Comparison of ENCODE assay signal across 29 cellular contexts in genomic region chr4:134702374-134702773, GRCh38.
"Had no signal": no experiment of that assay in that cellular context is flagged by ENCODE, and none has a peak within 500 bp of the region (broad histone marks: within the 10 kb centered on the region; RNA-seq: fewer than 3 reads in every experiment).

No MANE protein-coding gene starts in this region.

- H3K4me3 Mint-ChIP-seq: dendritic cell treated with granulocyte-macrophage colony-stimulating factor and Interleukin-4, amounts not matched to agents 40 ng/mL and 50 ng/mL, for 4 days; endodermal cell; mesothelial cell of epicardium; naive thymus-derived CD4-positive, alpha-beta T cell; nephron; stimulated activated naive B cell treated with anti-CD40 and anti-IgM and Interleukin-4, amounts not matched to agents 10 μg/mL and 1 μg/mL and 100 μg/mL, for 72 hours; stimulated activated naive CD8-positive, alpha-beta T cell treated with anti-CD3 and anti-CD28 coated beads, Interleukin-15, Interleukin-2, amounts not matched to agents 100 ng/mL and 50 ng/mL, for 24 hours had no signal

- FAIRE-seq: islet of Langerhans had no signal

- H3K4me2 ChIP-seq: hepatocyte had no signal

- H3K36me3 Mint-ChIP-seq: naive thymus-derived CD4-positive, alpha-beta T cell; stimulated activated naive B cell treated with anti-CD40 and anti-IgM and Interleukin-4, amounts not matched to agents 10 μg/mL and 1 μg/mL and 100 μg/mL, for 72 hours had no signal

- H3K4me1 ChIP-seq: colonic mucosa, esophagus muscularis mucosa, foreskin keratinocyte, gastroesophageal sphincter, heart left ventricle, left lung, psoas muscle, sigmoid colon, spleen, transverse colon, upper lobe of right lung, uterus had no signal

- H3K4me3 ChIP-seq: colonic mucosa, esophagus muscularis mucosa, gastroesophageal sphincter, heart left ventricle, hepatocyte, left lung, ovary, psoas muscle, sigmoid colon, spleen, transverse colon, upper lobe of right lung, uterus had no signal

- H3K27me3 ChIP-seq: colonic mucosa, esophagus muscularis mucosa, foreskin keratinocyte, gastroesophageal sphincter, heart left ventricle, hepatocyte, left lung, ovary, sigmoid colon, spleen, transverse colon, upper lobe of right lung, uterus had no signal

- H3K79me2 ChIP-seq: hepatocyte had no signal

- H3K4me1 Mint-ChIP-seq: endodermal cell; naive thymus-derived CD4-positive, alpha-beta T cell; nephron; stimulated activated naive B cell treated with anti-CD40 and anti-IgM and Interleukin-4, amounts not matched to agents 10 μg/mL and 1 μg/mL and 100 μg/mL, for 72 hours had no signal

- H3K27ac ChIP-seq: colonic mucosa, esophagus muscularis mucosa, foreskin keratinocyte, gastroesophageal sphincter, heart left ventricle, hepatocyte, left lung, ovary, psoas muscle, sigmoid colon, spleen, transverse colon, upper lobe of right lung, uterus had no signal

- H2AFZ ChIP-seq: hepatocyte had no signal

- H3K36me3 ChIP-seq: colonic mucosa, esophagus muscularis mucosa, gastroesophageal sphincter, heart left ventricle, left lung, ovary, sigmoid colon, spleen, transverse colon, upper lobe of right lung, uterus had no signal

- DNase-seq: colonic mucosa; effector CD8-positive, alpha-beta T cell; endodermal cell; foreskin keratinocyte; heart left ventricle; left cardiac atrium; left lung; mesenchymal stem cell; naive thymus-derived CD4-positive, alpha-beta T cell; occipital lobe; ovary; posterior cingulate gyrus; psoas muscle; right cardiac atrium; sigmoid colon; spleen; stimulated activated CD4-positive, alpha-beta T cell treated with anti-CD3 and anti-CD28 coated beads, Interleukin-2, amount 100 ng/mL, for 48 hours; stimulated activated naive B cell treated with anti-CD40 and anti-IgM and Interleukin-4, amounts not matched to agents 10 μg/mL and 1 μg/mL and 100 μg/mL, for 72 hours; transverse colon; upper lobe of right lung; uterus had no signal

- ATAC-seq: foreskin keratinocyte; gastroesophageal sphincter; heart left ventricle; left cardiac atrium; left lung; naive thymus-derived CD4-positive, alpha-beta T cell; psoas muscle; right cardiac atrium; stimulated activated naive B cell treated with anti-CD40 and anti-IgM and Interleukin-4, amounts not matched to agents 10 μg/mL and 1 μg/mL and 100 μg/mL, for 72 hours; upper lobe of right lung had no signal

- H3K27ac Mint-ChIP-seq: dendritic cell treated with granulocyte-macrophage colony-stimulating factor and Interleukin-4, amounts not matched to agents 40 ng/mL and 50 ng/mL, for 4 days; endodermal cell; mesothelial cell of epicardium; naive thymus-derived CD4-positive, alpha-beta T cell; nephron; stimulated activated naive B cell treated with anti-CD40 and anti-IgM and Interleukin-4, amounts not matched to agents 10 μg/mL and 1 μg/mL and 100 μg/mL, for 72 hours; stimulated activated naive CD8-positive, alpha-beta T cell treated with anti-CD3 and anti-CD28 coated beads, Interleukin-15, Interleukin-2, amounts not matched to agents 100 ng/mL and 50 ng/mL, for 24 hours had no signal

- H3K9me3 ChIP-seq: colonic mucosa, esophagus muscularis mucosa, gastroesophageal sphincter, heart left ventricle, ovary, psoas muscle, transverse colon, uterus had no signal

- H3K27me3 Mint-ChIP-seq: dendritic cell treated with granulocyte-macrophage colony-stimulating factor and Interleukin-4, amounts not matched to agents 40 ng/mL and 50 ng/mL, for 4 days; naive thymus-derived CD4-positive, alpha-beta T cell; stimulated activated naive B cell treated with anti-CD40 and anti-IgM and Interleukin-4, amounts not matched to agents 10 μg/mL and 1 μg/mL and 100 μg/mL, for 72 hours; stimulated activated naive CD8-positive, alpha-beta T cell treated with anti-CD3 and anti-CD28 coated beads, Interleukin-15, Interleukin-2, amounts not matched to agents 100 ng/mL and 50 ng/mL, for 24 hours had no signal
